9 cellular contexts compared by ENCODE assay signal in genomic region chr4:55323375-55323774, GRCh38.
"Had no signal": no experiment of that assay in that cellular context is flagged by ENCODE, and none has a peak within 500 bp of the region (broad histone marks: within the 10 kb centered on the region; RNA-seq: fewer than 3 reads in every experiment).

No MANE protein-coding gene starts in this region.

- H3K27ac ChIP-seq: GM23248 had no signal

- DNase-seq: GM23248, GOT3, H7, IMR-90, Kasumi-1, KG1 had no signal

- H3K9me3 ChIP-seq: HAP-1 had no signal

- H3K4me1 ChIP-seq: HAP-1 had no signal

- H3K36me3 ChIP-seq: HAP-1 had no signal

- H3K9ac ChIP-seq: GM23248 had no signal

- H3K4me3 ChIP-seq: GM23248, HAP-1, K562 had no signal

- FAIRE-seq: HTR-8/SVneo, K562 had no signal

- ATAC-seq: K562 had no signal

- H2AFZ ChIP-seq: GM23248 had no signal
